1 cellular context compared by ENCODE assay signal in genomic region chr3:195896361-195897080, GRCh38.
TF ChIP-seq lines count a peak whose summit lies in the region.

No MANE protein-coding gene starts in this region.

TF ChIP-seq in K562, 482 proteins besides CTCF, POLR2A, EP300 and RAD21 (continued from another document):
- TF ChIP-seq, protein P1, sequence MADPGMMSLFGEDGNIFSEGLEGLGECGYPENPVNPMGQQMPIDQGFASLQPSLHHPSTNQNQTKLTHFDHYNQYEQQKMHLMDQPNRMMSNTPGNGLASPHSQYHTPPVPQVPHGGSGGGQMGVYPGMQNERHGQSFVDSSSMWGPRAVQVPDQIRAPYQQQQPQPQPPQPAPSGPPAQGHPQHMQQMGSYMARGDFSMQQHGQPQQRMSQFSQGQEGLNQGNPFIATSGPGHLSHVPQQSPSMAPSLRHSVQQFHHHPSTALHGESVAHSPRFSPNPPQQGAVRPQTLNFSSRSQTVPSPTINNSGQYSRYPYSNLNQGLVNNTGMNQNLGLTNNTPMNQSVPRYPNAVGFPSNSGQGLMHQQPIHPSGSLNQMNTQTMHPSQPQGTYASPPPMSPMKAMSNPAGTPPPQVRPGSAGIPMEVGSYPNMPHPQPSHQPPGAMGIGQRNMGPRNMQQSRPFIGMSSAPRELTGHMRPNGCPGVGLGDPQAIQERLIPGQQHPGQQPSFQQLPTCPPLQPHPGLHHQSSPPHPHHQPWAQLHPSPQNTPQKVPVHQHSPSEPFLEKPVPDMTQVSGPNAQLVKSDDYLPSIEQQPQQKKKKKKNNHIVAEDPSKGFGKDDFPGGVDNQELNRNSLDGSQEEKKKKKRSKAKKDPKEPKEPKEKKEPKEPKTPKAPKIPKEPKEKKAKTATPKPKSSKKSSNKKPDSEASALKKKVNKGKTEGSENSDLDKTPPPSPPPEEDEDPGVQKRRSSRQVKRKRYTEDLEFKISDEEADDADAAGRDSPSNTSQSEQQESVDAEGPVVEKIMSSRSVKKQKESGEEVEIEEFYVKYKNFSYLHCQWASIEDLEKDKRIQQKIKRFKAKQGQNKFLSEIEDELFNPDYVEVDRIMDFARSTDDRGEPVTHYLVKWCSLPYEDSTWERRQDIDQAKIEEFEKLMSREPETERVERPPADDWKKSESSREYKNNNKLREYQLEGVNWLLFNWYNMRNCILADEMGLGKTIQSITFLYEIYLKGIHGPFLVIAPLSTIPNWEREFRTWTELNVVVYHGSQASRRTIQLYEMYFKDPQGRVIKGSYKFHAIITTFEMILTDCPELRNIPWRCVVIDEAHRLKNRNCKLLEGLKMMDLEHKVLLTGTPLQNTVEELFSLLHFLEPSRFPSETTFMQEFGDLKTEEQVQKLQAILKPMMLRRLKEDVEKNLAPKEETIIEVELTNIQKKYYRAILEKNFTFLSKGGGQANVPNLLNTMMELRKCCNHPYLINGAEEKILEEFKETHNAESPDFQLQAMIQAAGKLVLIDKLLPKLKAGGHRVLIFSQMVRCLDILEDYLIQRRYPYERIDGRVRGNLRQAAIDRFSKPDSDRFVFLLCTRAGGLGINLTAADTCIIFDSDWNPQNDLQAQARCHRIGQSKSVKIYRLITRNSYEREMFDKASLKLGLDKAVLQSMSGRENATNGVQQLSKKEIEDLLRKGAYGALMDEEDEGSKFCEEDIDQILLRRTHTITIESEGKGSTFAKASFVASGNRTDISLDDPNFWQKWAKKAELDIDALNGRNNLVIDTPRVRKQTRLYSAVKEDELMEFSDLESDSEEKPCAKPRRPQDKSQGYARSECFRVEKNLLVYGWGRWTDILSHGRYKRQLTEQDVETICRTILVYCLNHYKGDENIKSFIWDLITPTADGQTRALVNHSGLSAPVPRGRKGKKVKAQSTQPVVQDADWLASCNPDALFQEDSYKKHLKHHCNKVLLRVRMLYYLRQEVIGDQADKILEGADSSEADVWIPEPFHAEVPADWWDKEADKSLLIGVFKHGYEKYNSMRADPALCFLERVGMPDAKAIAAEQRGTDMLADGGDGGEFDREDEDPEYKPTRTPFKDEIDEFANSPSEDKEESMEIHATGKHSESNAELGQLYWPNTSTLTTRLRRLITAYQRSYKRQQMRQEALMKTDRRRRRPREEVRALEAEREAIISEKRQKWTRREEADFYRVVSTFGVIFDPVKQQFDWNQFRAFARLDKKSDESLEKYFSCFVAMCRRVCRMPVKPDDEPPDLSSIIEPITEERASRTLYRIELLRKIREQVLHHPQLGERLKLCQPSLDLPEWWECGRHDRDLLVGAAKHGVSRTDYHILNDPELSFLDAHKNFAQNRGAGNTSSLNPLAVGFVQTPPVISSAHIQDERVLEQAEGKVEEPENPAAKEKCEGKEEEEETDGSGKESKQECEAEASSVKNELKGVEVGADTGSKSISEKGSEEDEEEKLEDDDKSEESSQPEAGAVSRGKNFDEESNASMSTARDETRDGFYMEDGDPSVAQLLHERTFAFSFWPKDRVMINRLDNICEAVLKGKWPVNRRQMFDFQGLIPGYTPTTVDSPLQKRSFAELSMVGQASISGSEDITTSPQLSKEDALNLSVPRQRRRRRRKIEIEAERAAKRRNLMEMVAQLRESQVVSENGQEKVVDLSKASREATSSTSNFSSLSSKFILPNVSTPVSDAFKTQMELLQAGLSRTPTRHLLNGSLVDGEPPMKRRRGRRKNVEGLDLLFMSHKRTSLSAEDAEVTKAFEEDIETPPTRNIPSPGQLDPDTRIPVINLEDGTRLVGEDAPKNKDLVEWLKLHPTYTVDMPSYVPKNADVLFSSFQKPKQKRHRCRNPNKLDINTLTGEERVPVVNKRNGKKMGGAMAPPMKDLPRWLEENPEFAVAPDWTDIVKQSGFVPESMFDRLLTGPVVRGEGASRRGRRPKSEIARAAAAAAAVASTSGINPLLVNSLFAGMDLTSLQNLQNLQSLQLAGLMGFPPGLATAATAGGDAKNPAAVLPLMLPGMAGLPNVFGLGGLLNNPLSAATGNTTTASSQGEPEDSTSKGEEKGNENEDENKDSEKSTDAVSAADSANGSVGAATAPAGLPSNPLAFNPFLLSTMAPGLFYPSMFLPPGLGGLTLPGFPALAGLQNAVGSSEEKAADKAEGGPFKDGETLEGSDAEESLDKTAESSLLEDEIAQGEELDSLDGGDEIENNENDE (IDR thresholded peaks at IDR 0.05; ENCODE audit: low read depth, low read length): peak; percentile 94
- no peak for TF ChIP-seq ZNF12 (CRISPR knock-in tag; IDR thresholded peaks at IDR 0.05)
- TF ChIP-seq CBX8 (IDR thresholded peaks at IDR 0.05; ENCODE audit: borderline replicate concordance, extremely low read depth, low read depth, low read length, poor library complexity, severe bottlenecking): no peak
- TF ChIP-seq CBX3 (IDR thresholded peaks at IDR 0.05; ENCODE audit: borderline replicate concordance in 1 of 2, low read length in 2 of 2): 0 out of 3 replicates have a peak, but pooled peaks of 1 of the 2 experiments have one; percentile 26
- TF ChIP-seq NFYB (IDR thresholded peaks at IDR 0.05; ENCODE audit: extremely low read depth, insufficient read length): no peak
- no peak for TF ChIP-seq PTRF (tag; IDR thresholded peaks at IDR 0.05)
- TF ChIP-seq, protein P2, sequence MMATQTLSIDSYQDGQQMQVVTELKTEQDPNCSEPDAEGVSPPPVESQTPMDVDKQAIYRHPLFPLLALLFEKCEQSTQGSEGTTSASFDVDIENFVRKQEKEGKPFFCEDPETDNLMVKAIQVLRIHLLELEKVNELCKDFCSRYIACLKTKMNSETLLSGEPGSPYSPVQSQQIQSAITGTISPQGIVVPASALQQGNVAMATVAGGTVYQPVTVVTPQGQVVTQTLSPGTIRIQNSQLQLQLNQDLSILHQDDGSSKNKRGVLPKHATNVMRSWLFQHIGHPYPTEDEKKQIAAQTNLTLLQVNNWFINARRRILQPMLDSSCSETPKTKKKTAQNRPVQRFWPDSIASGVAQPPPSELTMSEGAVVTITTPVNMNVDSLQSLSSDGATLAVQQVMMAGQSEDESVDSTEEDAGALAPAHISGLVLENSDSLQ (IDR thresholded peaks at IDR 0.05): peak; percentile 46; the same call in 1 of the 2 replicates
- peak; percentile 33; the same call in 1 of the 2 replicates for TF ChIP-seq HDAC2 (IDR thresholded peaks at IDR 0.05)
- TF ChIP-seq IRF2 (CRISPR knock-in tag; IDR thresholded peaks at IDR 0.05): no peak
- 0 out of 2 replicates have a peak, but pooled peaks have one; percentile 11 for TF ChIP-seq ZNF592 (IDR thresholded peaks at IDR 0.05)
- TF ChIP-seq ETV1 (tag; conservative IDR thresholded peaks at IDR 0.05; ENCODE audit: low read depth): peak; percentile 78
- no peak for TF ChIP-seq ZC3H11A (IDR thresholded peaks at IDR 0.05; ENCODE audit: low read depth, low read length)
- TF ChIP-seq BMI1 (IDR thresholded peaks at IDR 0.05; ENCODE audit: low read length): no peak
- 0 out of 4 replicates have a peak, but pooled peaks of 1 of the 2 experiments have one; percentile 47 for TF ChIP-seq UBTF (IDR thresholded peaks at IDR 0.05; ENCODE audit: borderline replicate concordance in 1 of 2, low read depth in 2 of 2, low read length in 2 of 2)
- 0 out of 2 replicates have a peak, but pooled peaks have one; percentile 18 for TF ChIP-seq NFE2 (IDR thresholded peaks at IDR 0.05; ENCODE audit: low read depth)
- TF ChIP-seq HOMEZ (CRISPR knock-in tag; IDR thresholded peaks at IDR 0.05): no peak
- TF ChIP-seq, protein P3, sequence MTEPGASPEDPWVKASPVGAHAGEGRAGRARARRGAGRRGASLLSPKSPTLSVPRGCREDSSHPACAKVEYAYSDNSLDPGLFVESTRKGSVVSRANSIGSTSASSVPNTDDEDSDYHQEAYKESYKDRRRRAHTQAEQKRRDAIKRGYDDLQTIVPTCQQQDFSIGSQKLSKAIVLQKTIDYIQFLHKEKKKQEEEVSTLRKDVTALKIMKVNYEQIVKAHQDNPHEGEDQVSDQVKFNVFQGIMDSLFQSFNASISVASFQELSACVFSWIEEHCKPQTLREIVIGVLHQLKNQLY (CRISPR knock-in tag; conservative IDR thresholded peaks at IDR 0.05): no peak
- TF ChIP-seq ZBTB11 (CRISPR knock-in tag; IDR thresholded peaks at IDR 0.05): no peak
- TF ChIP-seq, protein P4, sequence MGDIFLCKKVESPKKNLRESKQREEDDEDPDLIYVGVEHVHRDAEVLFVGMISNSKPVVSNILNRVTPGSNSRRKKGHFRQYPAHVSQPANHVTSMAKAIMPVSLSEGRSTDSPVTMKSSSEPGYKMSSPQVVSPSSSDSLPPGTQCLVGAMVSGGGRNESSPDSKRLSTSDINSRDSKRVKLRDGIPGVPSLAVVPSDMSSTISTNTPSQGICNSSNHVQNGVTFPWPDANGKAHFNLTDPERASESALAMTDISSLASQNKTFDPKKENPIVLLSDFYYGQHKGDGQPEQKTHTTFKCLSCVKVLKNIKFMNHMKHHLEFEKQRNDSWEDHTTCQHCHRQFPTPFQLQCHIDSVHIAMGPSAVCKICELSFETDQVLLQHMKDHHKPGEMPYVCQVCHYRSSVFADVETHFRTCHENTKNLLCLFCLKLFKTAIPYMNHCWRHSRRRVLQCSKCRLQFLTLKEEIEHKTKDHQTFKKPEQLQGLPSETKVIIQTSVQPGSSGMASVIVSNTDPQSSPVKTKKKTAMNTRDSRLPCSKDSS (IDR thresholded peaks at IDR 0.05; ENCODE audit: low read depth, partially characterized antibody): no peak
- no peak for TF ChIP-seq TBP (optimal IDR thresholded peaks at IDR 0.05; ENCODE audit: low read depth, low read length)
- peak; percentile 42; the same call in 1 of the 2 replicates for TF ChIP-seq GABPA (tag; conservative IDR thresholded peaks at IDR 0.05; ENCODE audit: low read depth)
- peak; percentile 0; the same call in 1 of the 2 replicates for TF ChIP-seq L3MBTL2 (IDR thresholded peaks at IDR 0.05)
